ENCODE assay signal across 9 cellular contexts in genomic region chr1:19453843-19454242, GRCh38. TPM values are rescaled to one million over a fixed set of nuclear protein-coding genes. Genes with fewer than 3 reads are reported as not detected.
DNase-seq lines count a peak whose midpoint lies in the region; ATAC-seq and TF ChIP-seq lines count a peak whose summit lies in the region.
"Had no signal": no experiment of that assay in that cellular context is flagged by ENCODE, and none has a peak within 500 bp of the region (broad histone marks: within the 10 kb centered on the region; RNA-seq: fewer than 3 reads in every experiment).

No MANE protein-coding gene starts in this region.

- H3K27ac ChIP-seq in C4-2B (peak overlapping the region; percentile 53; the same call in 1 of the 2 replicates), esophagus squamous epithelium (peak overlapping the region; percentile 50 to 92 (median 88)), aorta (ENCODE audit: low read depth in 1 of 2, low read length in 2 of 2) (peak overlapping the region in 1 of 2 donors; percentile 69)

- 75 to 78% methylated on average over 2 to 4 of the region's 4 CpGs for WGBS in esophagus squamous epithelium, 2 donors
- 44 to 69% methylated on average over 4 of the region's 4 CpGs for WGBS in aorta, 2 donors

- DNase-seq in NB4 (ENCODE audit: low read depth) (peak; percentile 70), esophagus squamous epithelium (lab: John Stamatoyannopoulos, UW) (no peak), posterior vena cava (ENCODE audit: low spot score) (peak; percentile 74), AG20443 (ENCODE audit: low spot score) (no peak), aorta (no peak)
- DNase-seq: NCI-H510A had no signal

- H3K36me3 ChIP-seq in esophagus squamous epithelium = peaks cover 0 to 2% (median 0%) of the 10 kb centered on the region in 3 donors
- no peaks in the 10 kb centered on the region for H3K36me3 ChIP-seq in aorta (ENCODE audit: control insufficient read depth in 1 of 2, insufficient read depth in 2 of 2, low read length in 1 of 2)

- H3K27me3 ChIP-seq in esophagus squamous epithelium (no peaks in the 10 kb centered on the region), aorta (ENCODE audit: control insufficient read depth in 1 of 2, insufficient read depth in 2 of 2, low read length in 1 of 2) (no peaks in the 10 kb centered on the region)

- H3K9me3 ChIP-seq in esophagus squamous epithelium (no peaks in the 10 kb centered on the region), aorta (ENCODE audit: control insufficient read depth, low read length) (no peaks in the 10 kb centered on the region)

- TF ChIP-seq CTCF in C4-2B (conservative IDR thresholded peaks at IDR 0.05) = no peak
- no peak for TF ChIP-seq CTCF in NB4 (IDR thresholded peaks at IDR 0.05; ENCODE audit: low read depth, low read length)
- no peak for TF ChIP-seq CTCF in esophagus squamous epithelium (IDR thresholded peaks at IDR 0.05)

- H3K4me1 ChIP-seq in esophagus squamous epithelium (peaks cover 62 to 100% (median 91%) of the 10 kb centered on the region in 3 donors), aorta (ENCODE audit: control insufficient read depth in 1 of 2, insufficient read depth in 2 of 2, low read length in 2 of 2) (peaks cover 15 to 16% of the 10 kb centered on the region in 2 donors)

- ATAC-seq in SK-N-SH treated with all-trans-retinoic acid at 6 μM for 48 hours (no peak), HG03135 (IDR thresholded peaks at IDR 0.05; ENCODE audit: unreplicated experiment) (no peak), aorta (ENCODE audit: low FRiP score) (no peak)

- intact Hi-C loops in esophagus squamous epithelium (cut with DNase I) (no loop called here), posterior vena cava (cut with DNase I) (no loop called here), aorta (cut with DNase I) (loop anchor here (5.0 kb wide), 2 partner anchors 37 to 52 kb away; no protein-coding TSS in a partner anchor)

- no peak overlapping the region for H3K4me3 ChIP-seq in NB4 (ENCODE audit: low read depth, low read length)
- no peak overlapping the region for H3K4me3 ChIP-seq in esophagus squamous epithelium
- H3K4me3 ChIP-seq in aorta (ENCODE audit: low read length in 2 of 2) = no peak overlapping the region

- TF ChIP-seq POLR2A in NB4 (IDR thresholded peaks at IDR 0.05; ENCODE audit: extremely low read depth, insufficient read length) (no peak), esophagus squamous epithelium (IDR thresholded peaks at IDR 0.05) (no peak)

TF ChIP-seq in SK-N-SH treated with all-trans-retinoic acid at 6 μM for 48 hours, 23 proteins besides CTCF, POLR2A, EP300 and RAD21:
- TF ChIP-seq GLIS3 (CRISPR knock-in tag; IDR thresholded peaks at IDR 0.05) (no peak), BACH2 (CRISPR knock-in tag; IDR thresholded peaks at IDR 0.05; ENCODE audit: borderline replicate concordance) (no peak), PATZ1 (CRISPR knock-in tag; IDR thresholded peaks at IDR 0.05; ENCODE audit: borderline replicate concordance) (no peak)

RNA-seq across cellular contexts. Expression of gene CAPZB, which starts 31.5 kb away (rescaled TPM):
- 100 to 1,000 TPM in 3 of 4 donors, 10 to 100 TPM in 1; 89.4 to 146 (median 126) TPM for total RNA-seq in esophagus squamous epithelium
- 100 to 1,000 TPM; 255 to 277 TPM for total RNA-seq in posterior vena cava
- 100 to 1,000 TPM; 289 to 297 TPM for total RNA-seq in aorta
- polyA plus RNA-seq in aorta = 100 to 1,000 TPM; 230 to 254 TPM

Comparison
In these comparisons a context has a peak if more than half of its experiments do, and no peak if none do; other contexts are left out.
1. DNase-seq: peak in NB4 (single experiment) and posterior vena cava (single experiment); none in esophagus squamous epithelium (single experiment), AG20443 (single experiment) and aorta (0 of 2).
2. intact Hi-C loops: an anchor here in aorta (5.0 kb wide); none called in esophagus squamous epithelium and posterior vena cava.